8 cellular contexts compared by ENCODE assay signal in genomic region chr22:31106651-31107205, GRCh38. TPM values are rescaled to one million over a fixed set of nuclear protein-coding genes. Genes with fewer than 3 reads are reported as not detected.
DNase-seq lines count a peak whose midpoint lies in the region; TF ChIP-seq lines count a peak whose summit lies in the region.

No MANE protein-coding gene starts in this region.

- H3K4me1 Mint-ChIP-seq in activated CD4-positive, alpha-beta memory T cell treated with anti-CD3 and anti-CD28 coated beads for 36 hours (ENCODE audit: low read depth) = peaks cover 22% of the 10 kb centered on the region

- H3K27me3 ChIP-seq in cardiac muscle cell = no peaks in the 10 kb centered on the region

- intact Hi-C loops in activated CD4-positive, alpha-beta memory T cell treated with anti-CD3 and anti-CD28 coated beads for 36 hours (cut with micrococcal nuclease) = loop anchor here (2.0 to 5.0 kb wide), 4 partner anchors 22 to 186 kb away; partner anchors contain the start of genes LIMK2 and PIK3IP1
- intact Hi-C loops in posterior vena cava (cut with DNase I) = loop anchor here in 1 of 2 donors (5.0 kb wide), 1 partner anchor 166 kb away; no protein-coding TSS in a partner anchor

- CTCF ChIA-PET in activated CD4-positive, alpha-beta memory T cell treated with anti-CD3 and anti-CD28 coated beads for 36 hours (lab: Charles Lee) = interaction anchor here (0.6 to 3.5 kb wide), 35 partner anchors 8 to 209 kb away, joined by 3 to 49 read pairs (median 4); partner anchors contain the start of genes LIMK2, MORC2, PIK3IP1 and RNF185

- H3K27ac ChIP-seq in cardiac muscle cell = no peak overlapping the region

- H3K27me3 Mint-ChIP-seq in activated CD4-positive, alpha-beta memory T cell treated with anti-CD3 and anti-CD28 coated beads for 36 hours = no peaks in the 10 kb centered on the region

- H3K36me3 Mint-ChIP-seq in activated CD4-positive, alpha-beta memory T cell treated with anti-CD3 and anti-CD28 coated beads for 36 hours = no peaks in the 10 kb centered on the region

- H3K9me3 ChIP-seq in ES-I3 (ENCODE audit: control insufficient read depth, insufficient read depth, low read length) = no peaks in the 10 kb centered on the region
- no peaks in the 10 kb centered on the region for H3K9me3 ChIP-seq in cardiac muscle cell (ENCODE audit: low read depth)

- peaks cover 14% of the 10 kb centered on the region; the same call in 1 of the 2 replicates for H3K4me1 ChIP-seq in ES-I3 (ENCODE audit: insufficient read depth, low read length)
- H3K4me1 ChIP-seq in cardiac muscle cell (ENCODE audit: low read depth) = peaks cover 4% of the 10 kb centered on the region

- H3K9ac ChIP-seq in ES-I3 (ENCODE audit: low read depth, low read length) = peak overlapping the region; percentile 82

- no peak overlapping the region for H3K27ac Mint-ChIP-seq in activated CD4-positive, alpha-beta memory T cell treated with anti-CD3 and anti-CD28 coated beads for 36 hours

- H3K4me3 Mint-ChIP-seq in activated CD4-positive, alpha-beta memory T cell treated with anti-CD3 and anti-CD28 coated beads for 36 hours = peak overlapping the region; percentile 80

- H3K9me3 Mint-ChIP-seq in activated CD4-positive, alpha-beta memory T cell treated with anti-CD3 and anti-CD28 coated beads for 36 hours = no peaks in the 10 kb centered on the region

- TF ChIP-seq CTCF in cardiac muscle cell (IDR thresholded peaks at IDR 0.05; ENCODE audit: low read depth, low read length) (no peak), retinal pigment epithelial cell (conservative IDR thresholded peaks at IDR 0.05; ENCODE audit: low read depth, low read length) (no peak)

- H3K36me3 ChIP-seq in ES-I3 (ENCODE audit: insufficient read depth, low read length) (no peaks in the 10 kb centered on the region), cardiac muscle cell (no peaks in the 10 kb centered on the region)

- DNase-seq in activated CD4-positive, alpha-beta memory T cell treated with anti-CD3 and anti-CD28 coated beads for 36 hours = no peak
- DNase-seq in cardiac muscle cell (ENCODE audit: low read depth in 1 of 2, low spot score in 1 of 2) = peak in 1 of 2 donors; percentile 58
- no peak for DNase-seq in retinal pigment epithelial cell (ENCODE audit: low read depth)
- DNase-seq in posterior vena cava (ENCODE audit: low spot score) = no peak
- no peak for DNase-seq in activated effector memory CD4-positive, alpha-beta T cell treated with anti-CD3 and anti-CD28 coated beads, Interleukin-2, amount 50 U/mL, for 16 hours
- DNase-seq in HuH-7 (ENCODE audit: low spot score) = no peak
- DNase-seq in Kasumi-1 (lab: John Stamatoyannopoulos, UW) = no peak

- H3K4me3 ChIP-seq in cardiac muscle cell (peak overlapping the region; percentile 44), retinal pigment epithelial cell (ENCODE audit: low read length) (peak overlapping the region; percentile 71)

- POLR2A ChIA-PET in activated CD4-positive, alpha-beta memory T cell treated with anti-CD3 and anti-CD28 coated beads for 36 hours (lab: Charles Lee) = interaction anchor here (0.6 to 1.2 kb wide), 6 partner anchors 22 to 184 kb away, joined by 3 to 5 read pairs (median 3); partner anchors contain the start of genes LIMK2, MORC2 and TUG1

RNA-seq across cellular contexts. Expression of gene SELENOM, which starts 0.6 kb away (rescaled TPM):
- 10 to 100 TPM; 14.1 to 14.3 TPM for total RNA-seq in activated CD4-positive, alpha-beta memory T cell treated with anti-CD3 and anti-CD28 coated beads for 36 hours
- 88.8 and 111 TPM in 2 replicates for total RNA-seq in cardiac muscle cell
- polyA plus RNA-seq in cardiac muscle cell = 84.0 and 97.4 TPM in 2 replicates
- total RNA-seq in posterior vena cava = 100 to 1,000 TPM; 535 to 575 TPM

RNA-seq across cellular contexts. Expression of gene INPP5J, which starts 16.0 kb away (rescaled TPM):
- total RNA-seq in activated CD4-positive, alpha-beta memory T cell treated with anti-CD3 and anti-CD28 coated beads for 36 hours = under 1 TPM in 1 of 2 experiments, not detected in 1; 0.14 TPM
- total RNA-seq in cardiac muscle cell (19.8 and 25.9 TPM in 2 replicates), posterior vena cava (under 1 TPM; 0.52 to 0.74 TPM)
- polyA plus RNA-seq in cardiac muscle cell = 21.9 and 26.0 TPM in 2 replicates

RNA-seq across cellular contexts. Expression of gene SMTN, which starts 25.6 kb away (rescaled TPM):
- 10 to 100 TPM; 55.1 to 57.4 TPM for total RNA-seq in activated CD4-positive, alpha-beta memory T cell treated with anti-CD3 and anti-CD28 coated beads for 36 hours
- total RNA-seq in cardiac muscle cell (29.0 and 72.0 TPM in 2 replicates), posterior vena cava (100 to 1,000 TPM; 511 to 666 TPM)
- 33.9 and 54.0 TPM in 2 replicates for polyA plus RNA-seq in cardiac muscle cell

RNA-seq across cellular contexts. Expression of gene PLA2G3, which starts 33.6 kb away (rescaled TPM):
- total RNA-seq in activated CD4-positive, alpha-beta memory T cell treated with anti-CD3 and anti-CD28 coated beads for 36 hours = not detected
- 1.1 and 10.0 TPM in 2 replicates for total RNA-seq in cardiac muscle cell
- polyA plus RNA-seq in cardiac muscle cell = 7.3 TPM in 1 of 2 replicates, not detected in the other
- not detected for total RNA-seq in posterior vena cava

RNA-seq across cellular contexts. Expression of gene RNF185, which starts 53.3 kb away (rescaled TPM):
- 10 to 100 TPM; 17.9 to 21.6 TPM for total RNA-seq in activated CD4-positive, alpha-beta memory T cell treated with anti-CD3 and anti-CD28 coated beads for 36 hours
- total RNA-seq in cardiac muscle cell (20.5 and 26.9 TPM in 2 replicates), posterior vena cava (10 to 100 TPM; 31.7 to 33.7 TPM)
- polyA plus RNA-seq in cardiac muscle cell = 30.1 and 30.3 TPM in 2 replicates

Comparison
In these comparisons a context has a peak if more than half of its experiments do, and no peak if none do; other contexts are left out.
1. RNA of gene INPP5J, which starts 16.0 kb away (total RNA-seq): 19.8 to 25.9 TPM in cardiac muscle cell; 0.52 to 0.74 TPM in posterior vena cava and 0.14 TPM in activated CD4-positive, alpha-beta memory T cell treated with anti-CD3 and anti-CD28 coated beads for 36 hours; every median in the first group is over 10 times any median in the second.